ENCODE assay signal across 24 cellular contexts in genomic region chr6:19712998-19713397, GRCh38.
DNase-seq lines count a peak whose midpoint lies in the region; ATAC-seq, FAIRE-seq and TF ChIP-seq lines count a peak whose summit lies in the region.
"Had no signal": no experiment of that assay in that cellular context is flagged by ENCODE, and none has a peak within 500 bp of the region (broad histone marks: within the 10 kb centered on the region; RNA-seq: fewer than 3 reads in every experiment).

No MANE protein-coding gene starts in this region.

- no peak overlapping the region for H4K91ac ChIP-seq in H1 (replicated peaks; ENCODE audit: insufficient read length, low read length)

- no peak overlapping the region for H3K56ac ChIP-seq in H1 (replicated peaks; ENCODE audit: insufficient read length, low read depth, low read length)

- no peak overlapping the region for H4K5ac ChIP-seq in H1 (ENCODE audit: insufficient read length, low read depth, low read length)

- H3K79me1 ChIP-seq in H1 (ENCODE audit: low read depth, low read length), result no peaks in the 10 kb centered on the region

- no peak overlapping the region for H2BK15ac ChIP-seq in H1 (ENCODE audit: low read length)

- TF ChIP-seq CTCF in HepG2 (CRISPR knock-in tag; IDR thresholded peaks at IDR 0.05) (no peak), right lobe of liver (IDR thresholded peaks at IDR 0.05) (no peak), H1 (IDR thresholded peaks at IDR 0.05; ENCODE audit: control extremely low read depth in 1 of 3, insufficient read depth in 1 of 3, low read depth in 1 of 3, low read length in 3 of 3) (no peak)

- no peak overlapping the region for H3K4me3 ChIP-seq in HepG2 (replicated peaks in 1 of 3; ENCODE audit: insufficient read depth in 1 of 3, low read depth in 2 of 3, low read length in 3 of 3)
- no peak overlapping the region for H3K4me3 ChIP-seq in right lobe of liver
- no peak overlapping the region for H3K4me3 ChIP-seq in H1 (ENCODE audit: extremely low read depth in 1 of 4, insufficient read depth in 2 of 4, low read depth in 3 of 4, low read length in 4 of 4)
- H3K4me3 ChIP-seq: BLaER1, GM12878 had no signal

- TF ChIP-seq EP300 in HepG2 (IDR thresholded peaks at IDR 0.05; ENCODE audit: low read depth in 2 of 2, low read length in 2 of 2) (no peak), HepG2 (CRISPR knock-in tag; IDR thresholded peaks at IDR 0.05; ENCODE audit: borderline replicate concordance) (no peak), H1 (IDR thresholded peaks at IDR 0.05; ENCODE audit: borderline replicate concordance in 1 of 2, low read depth in 2 of 2, low read length in 2 of 2) (no peak)

- no peak overlapping the region for H2BK20ac ChIP-seq in H1 (ENCODE audit: low read length)

- H3K9me3 ChIP-seq in HepG2 (ENCODE audit: low read length) (no peaks in the 10 kb centered on the region), right lobe of liver (no peaks in the 10 kb centered on the region), H1 (ENCODE audit: insufficient read depth in 2 of 2, low read depth in 1 of 2, low read length in 1 of 2) (no peaks in the 10 kb centered on the region)
- H3K9me3 ChIP-seq: BE2C, BLaER1 had no signal

- CTCF ChIA-PET in HepG2 (lab: Yijun Ruan, JAX; ENCODE audit: low intra/inter-chr PET ratio, low total read pairs) (no interaction called here), H1 (lab: Charles Lee; ENCODE audit: partially characterized antibody) (no interaction called here)

- H3K36me3 ChIP-seq in HepG2 (replicated peaks in 1 of 2; ENCODE audit: control insufficient read depth in 1 of 2, insufficient read depth in 2 of 2, low read length in 2 of 2), result no peaks in the 10 kb centered on the region
- H3K36me3 ChIP-seq in right lobe of liver, result no peaks in the 10 kb centered on the region
- H3K36me3 ChIP-seq in H1 (ENCODE audit: control insufficient read depth in 2 of 4, insufficient read depth in 4 of 4, low read length in 3 of 4), result no peaks in the 10 kb centered on the region
- H3K36me3 ChIP-seq: BE2C, BLaER1 had no signal

- H3K79me2 ChIP-seq in HepG2 (ENCODE audit: insufficient read depth, low read length) (no peaks in the 10 kb centered on the region), H1 (ENCODE audit: control insufficient read depth in 1 of 2, insufficient read depth in 2 of 2, low read length in 2 of 2) (no peaks in the 10 kb centered on the region)

- H2AK5ac ChIP-seq in H1 (ENCODE audit: low read depth, low read length), result no peak overlapping the region; the same call in 1 of the 2 replicates

- H4K8ac ChIP-seq in H1 (ENCODE audit: extremely low read depth, insufficient read depth, low read length), result no peak overlapping the region

- H3K4ac ChIP-seq in H1 (replicated peaks; ENCODE audit: insufficient read length, low read depth, low read length), result peak overlapping the region; percentile 57

- H4K20me1 ChIP-seq in HepG2 (ENCODE audit: insufficient read depth, low read length) (no peaks in the 10 kb centered on the region), H1 (replicated peaks in 1 of 2; ENCODE audit: control insufficient read depth in 1 of 2, insufficient read depth in 2 of 2, low read length in 2 of 2) (no peaks in the 10 kb centered on the region)
- H4K20me1 ChIP-seq: BLaER1 had no signal

- H3K9ac ChIP-seq in HepG2 (ENCODE audit: insufficient read depth, low read depth, low read length) (no peak overlapping the region), H1 (replicated peaks in 1 of 4; ENCODE audit: extremely low read depth in 1 of 4, low read depth in 3 of 4, low read length in 3 of 4) (no peak overlapping the region)
- H3K9ac ChIP-seq: BLaER1 had no signal

- H2BK5ac ChIP-seq in H1 (ENCODE audit: low read depth, low read length), result no peak overlapping the region

- H3K27me3 ChIP-seq in HepG2 (ENCODE audit: control insufficient read depth in 1 of 2, insufficient read depth in 2 of 2, low read length in 2 of 2), result no peaks in the 10 kb centered on the region
- no peaks in the 10 kb centered on the region for H3K27me3 ChIP-seq in right lobe of liver
- no peaks in the 10 kb centered on the region for H3K27me3 ChIP-seq in H1 (replicated peaks in 1 of 4; ENCODE audit: control insufficient read depth in 3 of 4, extremely low read depth in 1 of 4, insufficient read depth in 3 of 4, low read length in 3 of 4)
- H3K27me3 ChIP-seq: BE2C, BLaER1 had no signal

- POLR2A ChIA-PET in HepG2 (lab: Yijun Ruan, JAX), result no interaction called here
- POLR2A ChIA-PET in H1 (lab: Charles Lee; ENCODE audit: partially characterized antibody), result no interaction called here

- WGBS in HepG2 (ENCODE audit: low lambda C conversion rate), result 0% methylated on average over 1 of the region's 1 CpG
- 53% methylated on average over 1 of the region's 1 CpG for WGBS in right lobe of liver (ENCODE audit: insufficient coverage, low coverage, low lambda C conversion rate, missing lambda C conversion rate)
- WGBS in H1 (ENCODE audit: extremely low coverage in 1 of 2, insufficient coverage in 1 of 2, insufficient read length in 1 of 2, insufficient replicate concordance in 2 of 2, low coverage in 1 of 2, low lambda C conversion rate in 2 of 2, missing lambda C conversion rate in 1 of 2), 2 experiments, result 89% methylated on average over 1 of the region's 1 CpG; no CpG with 5 or more reads in 1 of the 2 experiments

- no peaks in the 10 kb centered on the region for H3K23me2 ChIP-seq in H1 (ENCODE audit: low read depth, low read length)

- BruUV-seq in HepG2 (replicated peaks; lab: Mats Ljungman, UMichigan), result no TSS peak

- H3K4me1 ChIP-seq in HepG2 (ENCODE audit: insufficient read depth, low read length), result no peaks in the 10 kb centered on the region
- no peaks in the 10 kb centered on the region for H3K4me1 ChIP-seq in right lobe of liver
- peaks cover 0 to 14% (median 8%) of the 10 kb centered on the region in 4 experiments; a peak in 4 of 7 replicates for H3K4me1 ChIP-seq in H1 (replicated peaks in 1 of 4; ENCODE audit: control insufficient read depth in 3 of 4, insufficient read depth in 4 of 4, low read length in 3 of 4)
- H3K4me1 ChIP-seq: BE2C, BLaER1 had no signal

- H3K4me2 ChIP-seq in HepG2 (ENCODE audit: low read depth, low read length), result no peak overlapping the region
- H3K4me2 ChIP-seq in H1 (ENCODE audit: insufficient read depth in 1 of 2, low read depth in 2 of 2, low read length in 2 of 2), result no peak overlapping the region
- H3K4me2 ChIP-seq: BLaER1 had no signal

- DNase-seq in HepG2 (ENCODE audit: low spot score) (no peak), right lobe of liver (no peak), H1 (ENCODE audit: low read depth in 1 of 2, low spot score in 2 of 2) (no peak), Kasumi-1 (lab: John Stamatoyannopoulos, UW) (no peak)
- DNase-seq: ACHN; BE2C; C1 segment of cervical spinal cord; CD4-positive, alpha-beta memory T cell; CD4-positive, CD25-positive, alpha-beta regulatory T cell; CD8-positive, alpha-beta memory T cell; COR-L47; DMS 273 treated with DMSO at 0.1 percent for 48 hours; DMS153; DMS53; DMS79; DND-41; EL; GDM1 had no signal

- no peak overlapping the region for H2BK120ac ChIP-seq in H1 (replicated peaks; ENCODE audit: low read depth, low read length)

- H3K27ac ChIP-seq in HepG2 (ENCODE audit: extremely low read length, insufficient read depth, low read length), result no peak overlapping the region
- no peak overlapping the region for H3K27ac ChIP-seq in right lobe of liver
- no peak overlapping the region for H3K27ac ChIP-seq in H1 (ENCODE audit: low read depth, low read length)
- H3K27ac ChIP-seq: 22Rv1, BLaER1 had no signal

- no peak overlapping the region for H2BK12ac ChIP-seq in H1 (ENCODE audit: low read depth, low read length)

- ATAC-seq in HepG2 (no peak), right lobe of liver (no peak), HG03139 (IDR thresholded peaks at IDR 0.05; ENCODE audit: unreplicated experiment) (no peak)
- ATAC-seq: GM12878 had no signal

- TF ChIP-seq RAD21 in HepG2 (CRISPR knock-in tag; IDR thresholded peaks at IDR 0.05), result no peak
- TF ChIP-seq RAD21 in H1 (IDR thresholded peaks at IDR 0.05 in 1 of 2, conservative IDR thresholded peaks at IDR 0.05 in 1 of 2; ENCODE audit: low read depth in 2 of 2, low read length in 2 of 2), result no peak

- no peak overlapping the region for H3K14ac ChIP-seq in H1 (ENCODE audit: insufficient read length)

- FAIRE-seq in HepG2 (lab: Jason Lieb, UNC), result no peak
- FAIRE-seq in H1 (lab: Jason Lieb, UNC), result no peak
- FAIRE-seq: GM12878, GM12892, GM18507 had no signal

- H2AFZ ChIP-seq in HepG2 (ENCODE audit: low read length), result no peak overlapping the region
- no peak overlapping the region for H2AFZ ChIP-seq in H1 (ENCODE audit: low read length)

- TF ChIP-seq POLR2A in HepG2 (IDR thresholded peaks at IDR 0.05; ENCODE audit: insufficient read depth in 1 of 2, low read depth in 2 of 2, low read length in 2 of 2), result no peak
- TF ChIP-seq POLR2A in right lobe of liver (IDR thresholded peaks at IDR 0.05), result no peak
- TF ChIP-seq POLR2A in H1 (IDR thresholded peaks at IDR 0.05; ENCODE audit: control extremely low read depth in 1 of 2, low read depth in 2 of 2, low read length in 2 of 2), result no peak

- H3K23ac ChIP-seq in H1 (ENCODE audit: insufficient read length), result no peak overlapping the region

- no peak overlapping the region for H3K18ac ChIP-seq in H1 (ENCODE audit: extremely low read depth, low read length)

- in situ Hi-C loops in HepG2 (cut with HindIII; ENCODE audit: extremely low pct_ligation_motif_present, low pct_unique_long_range_greater_than_20kb), result no loop called here

- intact Hi-C loops in HepG2 (cut with micrococcal nuclease; ENCODE audit: unreplicated experiment) (no loop called here), right lobe of liver (cut with DNase I) (no loop called here)

TF ChIP-seq in HepG2, 621 proteins besides CTCF, POLR2A, EP300 and RAD21:
- TF ChIP-seq MAFK (conservative IDR thresholded peaks at IDR 0.05 in 1 of 2, IDR thresholded peaks at IDR 0.05 in 1 of 2; ENCODE audit: low read length in 2 of 2) (peak; percentile 56 to 77), ZNF772 (CRISPR knock-in tag; IDR thresholded peaks at IDR 0.05) (no peak), ZNF788 (CRISPR knock-in tag; IDR thresholded peaks at IDR 0.05; ENCODE audit: borderline replicate concordance) (no peak), MAFF (IDR thresholded peaks at IDR 0.05; ENCODE audit: low read depth, low read length) (peak; percentile 49; the same call in 1 of the 2 replicates)

TF ChIP-seq in H1, 55 proteins besides CTCF, POLR2A, EP300 and RAD21:
- TF ChIP-seq SIRT6 (IDR thresholded peaks at IDR 0.05; ENCODE audit: low read length) (no peak), ASH2L (IDR thresholded peaks at IDR 0.05; ENCODE audit: low read length) (no peak), USF2 (IDR thresholded peaks at IDR 0.05; ENCODE audit: low read length) (no peak), FOSL1 (IDR thresholded peaks at IDR 0.05; ENCODE audit: insufficient read depth, low read depth, low read length) (no peak), SIN3A (conservative IDR thresholded peaks at IDR 0.05 in 1 of 2, IDR thresholded peaks at IDR 0.05 in 1 of 2; ENCODE audit: low read depth in 1 of 2, low read length in 2 of 2) (no peak)

Comparison
In these comparisons a context has a peak if more than half of its experiments do, and no peak if none do; other contexts are left out.
1. Of the 41 proteins assayed by ChIP-seq in both HepG2 and H1: peak only in HepG2: MAFK; only in H1: none; in both: none; in neither: 40.